In the genomic region with DNA sequence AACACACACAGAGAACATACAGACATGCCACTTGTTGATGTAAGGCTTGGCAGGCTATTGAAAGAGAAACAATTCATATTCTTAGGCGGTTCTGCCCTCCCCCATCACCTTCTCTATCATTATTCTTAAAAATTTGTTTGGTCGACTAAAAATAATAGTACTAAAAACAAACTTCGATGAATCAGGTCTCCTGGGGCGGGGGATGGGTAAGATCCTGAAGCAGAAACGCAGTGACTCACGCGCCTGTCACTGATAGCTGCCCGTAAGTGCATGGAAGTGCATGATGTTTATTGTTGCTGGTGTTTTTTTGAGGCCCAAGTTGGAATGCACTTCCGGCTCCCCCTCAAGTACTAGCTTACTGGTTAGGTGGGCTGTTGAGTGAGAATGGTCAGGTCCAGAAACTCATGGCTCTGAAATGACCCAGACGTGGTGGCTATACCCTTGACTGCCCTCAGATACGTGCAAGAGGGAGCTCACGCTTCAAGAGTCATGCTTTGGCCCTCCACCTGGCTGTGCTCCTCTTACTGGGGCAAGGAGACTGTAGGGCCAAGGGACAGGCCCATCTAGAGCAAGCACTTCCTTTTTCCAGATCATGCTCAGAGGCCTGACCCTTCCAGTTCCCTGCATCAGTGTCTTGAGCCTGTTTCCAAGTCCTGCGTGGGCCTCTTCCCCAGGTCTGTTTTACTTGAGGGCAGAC, we compare ENCODE assay signal across 8 cellular contexts. TPM values are rescaled to one million over a fixed set of nuclear protein-coding genes. Genes with fewer than 3 reads are reported as not detected.
DNase-seq lines count a peak whose midpoint lies in the region; ATAC-seq and TF ChIP-seq lines count a peak whose summit lies in the region.

No MANE protein-coding gene starts in this region.

- H3K27me3 Mint-ChIP-seq in Calu3 (ENCODE audit: unreplicated experiment), result no peaks in the 10 kb centered on the region
- no peaks in the 10 kb centered on the region for H3K27me3 Mint-ChIP-seq in WTC11 (ENCODE audit: low read depth)

- H3K27ac Mint-ChIP-seq in Calu3 (ENCODE audit: unreplicated experiment) (peak overlapping the region; percentile 73), WTC11 (peak overlapping the region; percentile 83)

- CTCF ChIA-PET in Calu3 (lab: Charles Lee), result interaction anchor here (0.8 to 1.1 kb wide), 2 partner anchors 10 to 71 kb away, joined by 4 read pairs; no protein-coding TSS in a partner anchor
- CTCF ChIA-PET in WTC11 (lab: Charles Lee), result no interaction called here

- POLR2A ChIA-PET in WTC11 (lab: Charles Lee), result interaction anchor here (1.1 kb wide), 1 partner anchor 12 kb away, joined by 3 read pairs; no protein-coding TSS in a partner anchor

- ATAC-seq in HG02610 (IDR thresholded peaks at IDR 0.05; ENCODE audit: unreplicated experiment) (peak; percentile 50), WTC11 (no peak)

- intact Hi-C loops in Calu3 (cut with micrococcal nuclease; ENCODE audit: unreplicated experiment), result no loop called here

- no TSS peak for BruUV-seq in Calu3 (replicated peaks; lab: Mats Ljungman, UMichigan)

- TF ChIP-seq CTCF in Calu3 (IDR thresholded peaks at IDR 0.05; ENCODE audit: unreplicated experiment) (no peak), WTC11 (IDR thresholded peaks at IDR 0.05) (no peak)

- H3K4me1 Mint-ChIP-seq in Calu3 (ENCODE audit: low read depth, unreplicated experiment) (peaks cover 86% of the 10 kb centered on the region), WTC11 (peaks cover 70% of the 10 kb centered on the region)

- H3K4me3 Mint-ChIP-seq in Calu3 (ENCODE audit: low read depth, unreplicated experiment) (no peak overlapping the region), WTC11 (no peak overlapping the region)

- peak; percentile 63 for DNase-seq in Calu3
- DNase-seq in WTC11 (ENCODE audit: low spot score), result no peak
- peak; percentile 84 for DNase-seq in islet precursor cell
- DNase-seq in NCI-H1105 (lab: John Stamatoyannopoulos, UW), result no peak
- DNase-seq in NCI-H1092 treated with DMSO at 0.1 percent for 48 hours (lab: John Stamatoyannopoulos, UW), result no peak
- DNase-seq in midbrain (lab: John Stamatoyannopoulos, UW), result no peak
- no peak for DNase-seq in pons (ENCODE audit: low spot score)

- H3K9me3 Mint-ChIP-seq in Calu3 (ENCODE audit: low read depth, unreplicated experiment), result no peaks in the 10 kb centered on the region
- H3K9me3 Mint-ChIP-seq in WTC11, result no peaks in the 10 kb centered on the region

- peaks cover 82% of the 10 kb centered on the region for H3K36me3 Mint-ChIP-seq in Calu3 (ENCODE audit: insufficient read depth, unreplicated experiment)
- H3K36me3 Mint-ChIP-seq in WTC11, result peaks cover 3% of the 10 kb centered on the region

TF ChIP-seq in WTC11, 78 proteins besides CTCF, POLR2A, EP300 and RAD21:
- TF ChIP-seq, protein P1, sequence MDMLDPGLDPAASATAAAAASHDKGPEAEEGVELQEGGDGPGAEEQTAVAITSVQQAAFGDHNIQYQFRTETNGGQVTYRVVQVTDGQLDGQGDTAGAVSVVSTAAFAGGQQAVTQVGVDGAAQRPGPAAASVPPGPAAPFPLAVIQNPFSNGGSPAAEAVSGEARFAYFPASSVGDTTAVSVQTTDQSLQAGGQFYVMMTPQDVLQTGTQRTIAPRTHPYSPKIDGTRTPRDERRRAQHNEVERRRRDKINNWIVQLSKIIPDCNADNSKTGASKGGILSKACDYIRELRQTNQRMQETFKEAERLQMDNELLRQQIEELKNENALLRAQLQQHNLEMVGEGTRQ (CRISPR knock-in tag; IDR thresholded peaks at IDR 0.05), result no peak
- TF ChIP-seq, protein P2, sequence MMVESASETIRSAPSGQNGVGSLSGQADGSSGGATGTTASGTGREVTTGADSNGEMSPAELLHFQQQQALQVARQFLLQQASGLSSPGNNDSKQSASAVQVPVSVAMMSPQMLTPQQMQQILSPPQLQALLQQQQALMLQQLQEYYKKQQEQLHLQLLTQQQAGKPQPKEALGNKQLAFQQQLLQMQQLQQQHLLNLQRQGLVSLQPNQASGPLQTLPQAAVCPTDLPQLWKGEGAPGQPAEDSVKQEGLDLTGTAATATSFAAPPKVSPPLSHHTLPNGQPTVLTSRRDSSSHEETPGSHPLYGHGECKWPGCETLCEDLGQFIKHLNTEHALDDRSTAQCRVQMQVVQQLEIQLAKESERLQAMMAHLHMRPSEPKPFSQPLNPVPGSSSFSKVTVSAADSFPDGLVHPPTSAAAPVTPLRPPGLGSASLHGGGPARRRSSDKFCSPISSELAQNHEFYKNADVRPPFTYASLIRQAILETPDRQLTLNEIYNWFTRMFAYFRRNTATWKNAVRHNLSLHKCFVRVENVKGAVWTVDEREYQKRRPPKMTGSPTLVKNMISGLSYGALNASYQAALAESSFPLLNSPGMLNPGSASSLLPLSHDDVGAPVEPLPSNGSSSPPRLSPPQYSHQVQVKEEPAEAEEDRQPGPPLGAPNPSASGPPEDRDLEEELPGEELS (CRISPR knock-in tag; IDR thresholded peaks at IDR 0.05), result no peak
- TF ChIP-seq TP53 (CRISPR knock-in tag; IDR thresholded peaks at IDR 0.05), result no peak
- TF ChIP-seq NFYB (CRISPR knock-in tag; conservative IDR thresholded peaks at IDR 0.05; ENCODE audit: low read depth), result no peak
- TF ChIP-seq, protein P3, sequence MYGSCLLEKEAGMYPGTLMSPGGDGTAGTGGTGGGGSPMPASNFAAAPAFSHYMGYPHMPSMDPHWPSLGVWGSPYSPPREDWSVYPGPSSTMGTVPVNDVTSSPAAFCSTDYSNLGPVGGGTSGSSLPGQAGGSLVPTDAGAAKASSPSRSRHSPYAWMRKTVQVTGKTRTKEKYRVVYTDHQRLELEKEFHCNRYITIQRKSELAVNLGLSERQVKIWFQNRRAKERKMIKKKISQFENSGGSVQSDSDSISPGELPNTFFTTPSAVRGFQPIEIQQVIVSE (CRISPR knock-in tag; IDR thresholded peaks at IDR 0.05; ENCODE audit: borderline replicate concordance), result no peak
- TF ChIP-seq, protein P4, sequence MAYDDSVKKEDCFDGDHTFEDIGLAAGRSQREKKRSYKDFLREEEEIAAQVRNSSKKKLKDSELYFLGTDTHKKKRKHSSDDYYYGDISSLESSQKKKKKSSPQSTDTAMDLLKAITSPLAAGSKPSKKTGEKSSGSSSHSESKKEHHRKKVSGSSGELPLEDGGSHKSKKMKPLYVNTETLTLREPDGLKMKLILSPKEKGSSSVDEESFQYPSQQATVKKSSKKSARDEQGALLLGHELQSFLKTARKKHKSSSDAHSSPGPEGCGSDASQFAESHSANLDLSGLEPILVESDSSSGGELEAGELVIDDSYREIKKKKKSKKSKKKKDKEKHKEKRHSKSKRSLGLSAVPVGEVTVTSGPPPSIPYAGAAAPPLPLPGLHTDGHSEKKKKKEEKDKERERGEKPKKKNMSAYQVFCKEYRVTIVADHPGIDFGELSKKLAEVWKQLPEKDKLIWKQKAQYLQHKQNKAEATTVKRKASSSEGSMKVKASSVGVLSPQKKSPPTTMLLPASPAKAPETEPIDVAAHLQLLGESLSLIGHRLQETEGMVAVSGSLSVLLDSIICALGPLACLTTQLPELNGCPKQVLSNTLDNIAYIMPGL (CRISPR knock-in tag; IDR thresholded peaks at IDR 0.05), result no peak
- TF ChIP-seq NFATC4 (CRISPR knock-in tag; IDR thresholded peaks at IDR 0.05), result no peak
- no peak for TF ChIP-seq RORB (CRISPR knock-in tag; IDR thresholded peaks at IDR 0.05)
- TF ChIP-seq ZNF423 (CRISPR knock-in tag; IDR thresholded peaks at IDR 0.05), result no peak
- TF ChIP-seq, protein P5, sequence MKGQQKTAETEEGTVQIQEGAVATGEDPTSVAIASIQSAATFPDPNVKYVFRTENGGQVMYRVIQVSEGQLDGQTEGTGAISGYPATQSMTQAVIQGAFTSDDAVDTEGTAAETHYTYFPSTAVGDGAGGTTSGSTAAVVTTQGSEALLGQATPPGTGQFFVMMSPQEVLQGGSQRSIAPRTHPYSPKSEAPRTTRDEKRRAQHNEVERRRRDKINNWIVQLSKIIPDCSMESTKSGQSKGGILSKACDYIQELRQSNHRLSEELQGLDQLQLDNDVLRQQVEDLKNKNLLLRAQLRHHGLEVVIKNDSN (CRISPR knock-in tag; IDR thresholded peaks at IDR 0.05), result no peak
- TF ChIP-seq PRRX2 (CRISPR knock-in tag; IDR thresholded peaks at IDR 0.05), result no peak
- TF ChIP-seq, protein P6, sequence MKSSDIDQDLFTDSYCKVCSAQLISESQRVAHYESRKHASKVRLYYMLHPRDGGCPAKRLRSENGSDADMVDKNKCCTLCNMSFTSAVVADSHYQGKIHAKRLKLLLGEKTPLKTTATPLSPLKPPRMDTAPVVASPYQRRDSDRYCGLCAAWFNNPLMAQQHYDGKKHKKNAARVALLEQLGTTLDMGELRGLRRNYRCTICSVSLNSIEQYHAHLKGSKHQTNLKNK (CRISPR knock-in tag; IDR thresholded peaks at IDR 0.05), result no peak
- TF ChIP-seq ZNF396 (CRISPR knock-in tag; IDR thresholded peaks at IDR 0.05; ENCODE audit: borderline replicate concordance), result no peak
- no peak for TF ChIP-seq NFE2L1 (CRISPR knock-in tag; IDR thresholded peaks at IDR 0.05)
- TF ChIP-seq SMAD3 (CRISPR knock-in tag; IDR thresholded peaks at IDR 0.05; ENCODE audit: borderline replicate concordance), result no peak
- TF ChIP-seq ZBTB21 (CRISPR knock-in tag; IDR thresholded peaks at IDR 0.05; ENCODE audit: borderline replicate concordance), result no peak
TF ChIP-seq in WTC11: peak in this region for 0.

RNA-seq across cellular contexts. Expression of a gene that starts 10.9 kb away (rescaled TPM):
- total RNA-seq in Calu3 (2022) (121 and 147 TPM in 2 replicates), WTC11 (2021) (20.2 to 34.6 TPM (median 25.0 TPM) in 3 replicates)

Comparison
In these comparisons a context has a peak if more than half of its experiments do, and no peak if none do; other contexts are left out.
1. DNase-seq: peak in Calu3 (single experiment) and islet precursor cell (single experiment); none in WTC11 (single experiment), NCI-H1105 (single experiment), NCI-H1092 treated with DMSO at 0.1 percent for 48 hours (single experiment), midbrain (single experiment) and pons (single experiment).